In genomic region chr9:82168585-82168984, GRCh38 we compare ENCODE assay signal across 17 cellular contexts.
A peak's percentile ranks its signal among the peaks of the same experiment; 100 is the strongest.
DNase-seq lines count a peak whose midpoint lies in the region; ATAC-seq and TF ChIP-seq lines count a peak whose summit lies in the region.
"Had no signal": no experiment of that assay in that cellular context is flagged by ENCODE, and none has a peak within 500 bp of the region (broad histone marks: within the 10 kb centered on the region; RNA-seq: fewer than 3 reads in every experiment).

No MANE protein-coding gene starts in this region.

- H3K4me1 ChIP-seq in OCI-LY1 (ENCODE audit: insufficient read depth, low read length, severe bottlenecking) (peaks cover 69% of the 10 kb centered on the region), upper lobe of left lung (peaks cover 0 to 7% (median 0%) of the 10 kb centered on the region in 4 donors)

- TF ChIP-seq POLR2A in upper lobe of left lung (IDR thresholded peaks at IDR 0.05): no peak

- H3K36me3 ChIP-seq in OCI-LY1 (ENCODE audit: insufficient read depth, low read length) (no peaks in the 10 kb centered on the region), upper lobe of left lung (no peaks in the 10 kb centered on the region)

- no peaks in the 10 kb centered on the region for H3K9me3 ChIP-seq in OCI-LY1 (ENCODE audit: low read length)
- no peaks in the 10 kb centered on the region for H3K9me3 ChIP-seq in upper lobe of left lung

- H3K9me2 ChIP-seq in OCI-LY1 (ENCODE audit: low read depth, low read length): no peaks in the 10 kb centered on the region

- peak overlapping the region; percentile 65; the same call in 1 of the 2 replicates for H2AFZ ChIP-seq in OCI-LY1 (ENCODE audit: low read length)

- H3K4me3 ChIP-seq in OCI-LY1 (ENCODE audit: low read depth, low read length, poor library complexity, severe bottlenecking) (no peak overlapping the region), fibroblast of the aortic adventitia (ENCODE audit: low read depth, low read length) (no peak overlapping the region), retinal pigment epithelial cell (ENCODE audit: low read length) (no peak overlapping the region), upper lobe of left lung (no peak overlapping the region)
- H3K4me3 ChIP-seq: coronary artery, skin epidermis had no signal

- H3K79me2 ChIP-seq in OCI-LY1 (ENCODE audit: insufficient read depth, low read length): no peaks in the 10 kb centered on the region

- H3K4me2 ChIP-seq in OCI-LY1 (ENCODE audit: low read length): peak overlapping the region; percentile 59

- WGBS in upper lobe of left lung, 2 donors: 79 to 85% methylated on average over 3 of the region's 3 CpGs

- no peaks in the 10 kb centered on the region for H3F3A ChIP-seq in OCI-LY1 (ENCODE audit: insufficient read depth, low read length)

- H3K27ac ChIP-seq in OCI-LY1 (ENCODE audit: low read depth, low read length, poor library complexity, severe bottlenecking) (peak overlapping the region; percentile 95), upper lobe of left lung (no peak overlapping the region)
- H3K27ac ChIP-seq: coronary artery had no signal

- TF ChIP-seq CTCF in OCI-LY1 (IDR thresholded peaks at IDR 0.05; ENCODE audit: low read length) (no peak), fibroblast of the aortic adventitia (IDR thresholded peaks at IDR 0.05; ENCODE audit: insufficient read depth, low read length) (no peak), retinal pigment epithelial cell (conservative IDR thresholded peaks at IDR 0.05; ENCODE audit: low read depth, low read length) (no peak), upper lobe of left lung (IDR thresholded peaks at IDR 0.05) (no peak)

- peak overlapping the region; percentile 61 for H3K9ac ChIP-seq in OCI-LY1 (ENCODE audit: low read length)

- H3K27me3 ChIP-seq in OCI-LY1 (ENCODE audit: insufficient read depth, low read length): no peaks in the 10 kb centered on the region
- no peaks in the 10 kb centered on the region for H3K27me3 ChIP-seq in upper lobe of left lung

- no peaks in the 10 kb centered on the region for H4K20me1 ChIP-seq in OCI-LY1 (ENCODE audit: insufficient read depth, low read length)

- TF ChIP-seq EP300 in upper lobe of left lung (IDR thresholded peaks at IDR 0.05): no peak

- DNase-seq in DMS79 treated with DMSO at 0.1 percent for 48 hours (lab: John Stamatoyannopoulos, UW) (peak; percentile 5), DMS79 (lab: John Stamatoyannopoulos, UW) (no peak), fibroblast of the aortic adventitia (ENCODE audit: low read depth) (peak; percentile 32), retinal pigment epithelial cell (ENCODE audit: low read depth) (peak; percentile 34), upper lobe of left lung (no peak), NCI-H82 (lab: John Stamatoyannopoulos, UW) (no peak)
- DNase-seq: activated CD4-positive, alpha-beta T cell treated with anti-CD3 and anti-CD28 coated beads, Interleukin-2, amount 50 U/mL, for 1 hour; activated T-cell treated with anti-CD3 and anti-CD28 coated beads, Interleukin-2, amount 50 U/mL, for 48 hours; HFFc6; NCI-H1048; NCI-H524; SHP77; stimulated activated naive CD8-positive, alpha-beta T cell treated with anti-CD3 and anti-CD28 coated beads, Interleukin-15, amount 100 ng/mL, for 72 hours had no signal

- ATAC-seq in HG03460 (IDR thresholded peaks at IDR 0.05; ENCODE audit: unreplicated experiment) (no peak), upper lobe of left lung (ENCODE audit: low FRiP score in 2 of 2) (no peak)
- ATAC-seq: stimulated activated naive CD8-positive, alpha-beta T cell treated with anti-CD3 and anti-CD28 coated beads, Interleukin-15, amount 100 ng/mL, for 72 hours had no signal

Comparison
In these comparisons a context has a peak if more than half of its experiments do, and no peak if none do; other contexts are left out.
1. DNase-seq: peak in DMS79 treated with DMSO at 0.1 percent for 48 hours (single experiment), fibroblast of the aortic adventitia (single experiment) and retinal pigment epithelial cell (single experiment); none in DMS79 (single experiment), upper lobe of left lung (0 of 2) and NCI-H82 (single experiment).